ENCODE assay signal across 8 cellular contexts in genomic region chr1:44213222-44214112, GRCh38. TPM values are rescaled to one million over a fixed set of nuclear protein-coding genes. Genes with fewer than 3 reads are reported as not detected.
DNase-seq lines count a peak whose midpoint lies in the region; ATAC-seq, FAIRE-seq and TF ChIP-seq lines count a peak whose summit lies in the region.

Gene DMAP1 (plus strand): TSS chr1:44213471. CDS start chr1:44213754, 283 bp downstream.

- intact Hi-C loops in Right ventricle myocardium superior (cut with DNase I), result no loop called here
- intact Hi-C loops in pancreas (cut with DNase I), result loop anchor here in 1 of 3 donors (10.0 kb wide), 1 partner anchor 381 kb away; no protein-coding TSS in a partner anchor
- intact Hi-C loops in thyroid gland (cut with DNase I), result loop anchor here (10.0 kb wide), 2 partner anchors 101 to 381 kb away; no protein-coding TSS in a partner anchor

- peak within 1 kb of the TSS; percentile 77 for H3K9ac ChIP-seq in SU-DHL-6 (ENCODE audit: low read length)

- peak within 1 kb of the TSS; percentile 88 for H2AFZ ChIP-seq in SU-DHL-6 (ENCODE audit: low read depth, low read length, severe bottlenecking)

- no peak for TF ChIP-seq CTCF in HFFc6 (IDR thresholded peaks at IDR 0.05)
- no peak for TF ChIP-seq CTCF in SU-DHL-6 (IDR thresholded peaks at IDR 0.05; ENCODE audit: insufficient read depth, low read length, poor library complexity, severe bottlenecking)
- TF ChIP-seq CTCF in pancreas (IDR thresholded peaks at IDR 0.05), result no peak
- TF ChIP-seq CTCF in thyroid gland (IDR thresholded peaks at IDR 0.05), result peak in 3 of 6 experiments; percentile 16 to 32 (median 28)

- H3K9me2 ChIP-seq in SU-DHL-6 (replicated peaks; ENCODE audit: insufficient read depth, low read length), result no peaks in the 10 kb centered on the region

- peak within 1 kb of the TSS; percentile 90 for H3K4me3 Mint-ChIP-seq in HFFc6
- peak within 1 kb of the TSS; percentile 95 for H3K4me3 Mint-ChIP-seq in activated naive CD8-positive, alpha-beta T cell treated with anti-CD3 and anti-CD28 coated beads, Interleukin-2, amount 10 ng/mL, durations not matched to agents 7 days and 5 days

- H3K4me1 ChIP-seq in pancreas (peaks cover 6 to 19% (median 6%) of the 10 kb centered on the region in 3 donors), thyroid gland (peaks cover 11 to 14% of the 10 kb centered on the region in 2 donors)

- H3K4me3 ChIP-seq in SU-DHL-6 (ENCODE audit: insufficient read depth, low read length, poor library complexity, severe bottlenecking) (peak within 1 kb of the TSS; percentile 96), pancreas (peak within 1 kb of the TSS; percentile 70 to 93 (median 82)), thyroid gland (replicated peaks in 1 of 3) (peak within 1 kb of the TSS; percentile 9 to 86 (median 57))

- DNase-seq in G401 (ENCODE audit: low spot score) (peak; percentile 92), HFFc6 (peak; percentile 78), NCI-H1105 treated with DMSO at 0.1 percent for 48 hours (lab: John Stamatoyannopoulos, UW) (peak; percentile 89), Right ventricle myocardium superior (peak; percentile 89), pancreas (peak; percentile 76 to 95 (median 86)), thyroid gland (peak; percentile 79 to 82)
- DNase-seq in activated naive CD8-positive, alpha-beta T cell treated with anti-CD3 and anti-CD28 coated beads, Interleukin-2, amount 10 ng/mL, durations not matched to agents 7 days and 5 days, result peak; percentile 92

- H3F3A ChIP-seq in SU-DHL-6 (ENCODE audit: insufficient read depth), result no peaks in the 10 kb centered on the region

- H3K27ac Mint-ChIP-seq in HFFc6, result peak within 1 kb of the TSS; percentile 63
- peak within 1 kb of the TSS; percentile 93 for H3K27ac Mint-ChIP-seq in activated naive CD8-positive, alpha-beta T cell treated with anti-CD3 and anti-CD28 coated beads, Interleukin-2, amount 10 ng/mL, durations not matched to agents 7 days and 5 days

- peak within 1 kb of the TSS; percentile 79 for H3K4me2 ChIP-seq in SU-DHL-6 (ENCODE audit: low read depth, low read length, poor library complexity, severe bottlenecking)

- peaks cover 23% of the 10 kb centered on the region for H3K4me1 Mint-ChIP-seq in HFFc6 (ENCODE audit: low read depth)
- H3K4me1 Mint-ChIP-seq in activated naive CD8-positive, alpha-beta T cell treated with anti-CD3 and anti-CD28 coated beads, Interleukin-2, amount 10 ng/mL, durations not matched to agents 7 days and 5 days, result peaks cover 15% of the 10 kb centered on the region

- ATAC-seq in activated naive CD8-positive, alpha-beta T cell treated with anti-CD3 and anti-CD28 coated beads, Interleukin-2, amount 10 ng/mL, durations not matched to agents 7 days and 5 days (ENCODE audit: low read depth), result peak; percentile 84
- ATAC-seq in Right ventricle myocardium superior (ENCODE audit: poor library complexity) (peak; percentile 95), pancreas (peak; percentile 91 to 96 (median 94))

- 0 out of 2 replicates have a peak, but pooled peaks cover 5% of the 10 kb centered on the region for H3K36me3 Mint-ChIP-seq in HFFc6 (ENCODE audit: low read depth)
- H3K36me3 Mint-ChIP-seq in activated naive CD8-positive, alpha-beta T cell treated with anti-CD3 and anti-CD28 coated beads, Interleukin-2, amount 10 ng/mL, durations not matched to agents 7 days and 5 days, result peaks cover 5% of the 10 kb centered on the region

- H3K9me3 Mint-ChIP-seq in HFFc6, result no peaks in the 10 kb centered on the region
- H3K9me3 Mint-ChIP-seq in activated naive CD8-positive, alpha-beta T cell treated with anti-CD3 and anti-CD28 coated beads, Interleukin-2, amount 10 ng/mL, durations not matched to agents 7 days and 5 days, result no peaks in the 10 kb centered on the region

- peaks cover 9% of the 10 kb centered on the region; the same call in 1 of the 2 replicates for H3K79me2 ChIP-seq in SU-DHL-6 (ENCODE audit: insufficient read depth, low read length)

- no peak for FAIRE-seq in pancreas (lab: Jason Lieb, UNC)

- H3K9me3 ChIP-seq in SU-DHL-6 (ENCODE audit: insufficient read depth, low read length), result no peaks in the 10 kb centered on the region
- H3K9me3 ChIP-seq in pancreas, result no peaks in the 10 kb centered on the region
- no peaks in the 10 kb centered on the region for H3K9me3 ChIP-seq in thyroid gland

- H3K36me3 ChIP-seq in SU-DHL-6 (ENCODE audit: low read length) (no peaks in the 10 kb centered on the region), pancreas (no peaks in the 10 kb centered on the region), thyroid gland (peaks cover 1 to 4% of the 10 kb centered on the region in 2 donors)

- peak in 1 of 2 donors; percentile 46 for TF ChIP-seq POLR2A in thyroid gland (IDR thresholded peaks at IDR 0.05)

- H3K27me3 ChIP-seq in SU-DHL-6 (ENCODE audit: low read length) (no peaks in the 10 kb centered on the region), pancreas (no peaks in the 10 kb centered on the region), thyroid gland (no peaks in the 10 kb centered on the region)

- peaks cover 2% of the 10 kb centered on the region for H3K27me3 Mint-ChIP-seq in HFFc6 (ENCODE audit: insufficient read depth)
- H3K27me3 Mint-ChIP-seq in activated naive CD8-positive, alpha-beta T cell treated with anti-CD3 and anti-CD28 coated beads, Interleukin-2, amount 10 ng/mL, durations not matched to agents 7 days and 5 days, result no peaks in the 10 kb centered on the region

- POLR2A ChIA-PET in activated naive CD8-positive, alpha-beta T cell treated with anti-CD3 and anti-CD28 coated beads, Interleukin-2, amount 10 ng/mL, durations not matched to agents 7 days and 5 days (lab: Charles Lee), result interaction anchor here (0.6 to 1.6 kb wide), 6 partner anchors 11 to 508 kb away, joined by 3 to 10 read pairs (median 4); partner anchors contain the start of gene TMEM53

- in situ Hi-C loops in G401 (cut with HindIII; ENCODE audit: low sequenced_read_pairs), result no loop called here

- H3K27ac ChIP-seq in SU-DHL-6 (ENCODE audit: low read depth, low read length) (peak within 1 kb of the TSS; percentile 17; the same call in 1 of the 2 replicates), pancreas (peak within 1 kb of the TSS in 3 of 4 donors; percentile 42 to 60 (median 57)), thyroid gland (peak within 1 kb of the TSS; percentile 19 to 83 (median 40))

- H4K20me1 ChIP-seq in SU-DHL-6 (ENCODE audit: low read depth, low read length), result no peaks in the 10 kb centered on the region

- 1% methylated on average over 44 of the region's 44 CpGs for WGBS in pancreas, 2 donors
- 1 to 2% methylated on average over 41 to 44 of the region's 44 CpGs for WGBS in thyroid gland, 2 donors

RNA-seq across cellular contexts. Expression of gene DMAP1, which starts in this region (rescaled TPM):
- 39.5 and 43.0 TPM in 2 replicates for total RNA-seq in G401 (2014; rRNA removed; shearing (Covaris generic))
- 10 to 100 TPM; 25.7 to 34.6 (median 30.1) TPM for total RNA-seq in HFFc6 (2021; fragmentation: NEBNext Ultra II Directional; extraction: Animal tissue kit (Norgen Biotek cat#: 25700))
- 10 to 100 TPM; 53.3 to 58.6 TPM for total RNA-seq in activated naive CD8-positive, alpha-beta T cell treated with anti-CD3 and anti-CD28 coated beads, Interleukin-2, amount 10 ng/mL, durations not matched to agents 7 days and 5 days
- 25.7 TPM for total RNA-seq in Right ventricle myocardium superior
- total RNA-seq in pancreas, result 10 to 100 TPM; 18.1 to 30.4 (median 25.8) TPM
- 100 to 1,000 TPM in 1 of 2 donors, 10 to 100 TPM in 1; 73.6 to 149 TPM for polyA plus RNA-seq in pancreas
- 10 to 100 TPM; 43.9 to 68.8 (median 48.3) TPM for total RNA-seq in thyroid gland

Comparison
In these comparisons a context has a peak if more than half of its experiments do, and no peak if none do; other contexts are left out.
1. Peak in every context shown above with its lines: DNase-seq, ATAC-seq, H3K4me3 ChIP-seq and H3K27ac ChIP-seq.